ENCODE assay signal across 11 cellular contexts in genomic region chr20:32446301-32447100, GRCh38.
DNase-seq lines count a peak whose midpoint lies in the region; ATAC-seq and TF ChIP-seq lines count a peak whose summit lies in the region.
"Had no signal": no experiment of that assay in that cellular context is flagged by ENCODE, and none has a peak within 500 bp of the region (broad histone marks: within the 10 kb centered on the region; RNA-seq: fewer than 3 reads in every experiment).

No MANE protein-coding gene starts in this region.

- TF ChIP-seq POLR2A in right lobe of liver (IDR thresholded peaks at IDR 0.05) = no peak

- H3K4me3 Mint-ChIP-seq in activated T-cell treated with anti-CD3 and anti-CD28 coated beads, Interleukin-2, amount 50 U/mL, for 72 hours = no peak overlapping the region
- H3K4me3 Mint-ChIP-seq in stimulated activated effector memory CD8-positive, alpha-beta T cell treated with anti-CD3 and anti-CD28 coated beads, Interleukin-12 subunit alpha, Interleukin-12 subunit beta, amount 100 ng/mL, for 72 hours = no peak overlapping the region
- no peak overlapping the region for H3K4me3 Mint-ChIP-seq in activated CD4-positive, alpha-beta memory T cell treated with anti-CD3 and anti-CD28 coated beads, Interleukin-2, amount 10 ng/mL, durations not matched to agents 7 days and 5 days

- H3K27me3 ChIP-seq in right lobe of liver = no peaks in the 10 kb centered on the region
- H3K27me3 ChIP-seq: vagina had no signal

- peak overlapping the region; percentile 6 for H3K27ac ChIP-seq in angular gyrus (ENCODE audit: low read depth, low read length)
- no peak overlapping the region for H3K27ac ChIP-seq in right lobe of liver
- H3K27ac ChIP-seq: vagina had no signal

- TF ChIP-seq CTCF in right lobe of liver (IDR thresholded peaks at IDR 0.05) = no peak

- peaks cover 4% of the 10 kb centered on the region in 2 donors for H3K36me3 Mint-ChIP-seq in activated T-cell treated with anti-CD3 and anti-CD28 coated beads, Interleukin-2, amount 50 U/mL, for 72 hours (ENCODE audit: insufficient read depth in 2 of 2)
- H3K36me3 Mint-ChIP-seq in stimulated activated effector memory CD8-positive, alpha-beta T cell treated with anti-CD3 and anti-CD28 coated beads, Interleukin-12 subunit alpha, Interleukin-12 subunit beta, amount 100 ng/mL, for 72 hours = peaks cover 86% of the 10 kb centered on the region
- H3K36me3 Mint-ChIP-seq in activated CD4-positive, alpha-beta memory T cell treated with anti-CD3 and anti-CD28 coated beads, Interleukin-2, amount 10 ng/mL, durations not matched to agents 7 days and 5 days (ENCODE audit: low read depth) = peaks cover 15% of the 10 kb centered on the region

- POLR2A ChIA-PET in activated CD4-positive, alpha-beta memory T cell treated with anti-CD3 and anti-CD28 coated beads, Interleukin-2, amount 10 ng/mL, durations not matched to agents 7 days and 5 days (lab: Charles Lee) = no interaction called here

- DNase-seq in activated T-cell treated with anti-CD3 and anti-CD28 coated beads, Interleukin-2, amount 50 U/mL, for 72 hours = no peak
- no peak for DNase-seq in activated T-cell treated with anti-CD3 and anti-CD28 coated beads for 4 hours
- peak in 1 of 3 donors; percentile 63 for DNase-seq in right lobe of liver
- DNase-seq in stimulated activated effector memory CD8-positive, alpha-beta T cell treated with anti-CD3 and anti-CD28 coated beads, Interleukin-12 subunit alpha, Interleukin-12 subunit beta, amount 100 ng/mL, for 72 hours (ENCODE audit: low spot score in 2 of 2) = no peak
- no peak for DNase-seq in H4 (ENCODE audit: low spot score)
- no peak for DNase-seq in activated CD4-positive, alpha-beta memory T cell treated with anti-CD3 and anti-CD28 coated beads, Interleukin-2, amount 10 ng/mL, durations not matched to agents 7 days and 5 days
- DNase-seq: NCI-H524 treated with DMSO at 0.1 percent for 48 hours, small intestine had no signal

- peaks cover 0 to 13% (median 3%) of the 10 kb centered on the region in 4 donors for H3K36me3 ChIP-seq in right lobe of liver

- 89% methylated on average over 3 of the region's 14 CpGs for WGBS in right lobe of liver (ENCODE audit: insufficient coverage, low coverage, low lambda C conversion rate, missing lambda C conversion rate)

- H3K9me3 Mint-ChIP-seq in activated T-cell treated with anti-CD3 and anti-CD28 coated beads, Interleukin-2, amount 50 U/mL, for 72 hours = no peaks in the 10 kb centered on the region
- no peaks in the 10 kb centered on the region for H3K9me3 Mint-ChIP-seq in stimulated activated effector memory CD8-positive, alpha-beta T cell treated with anti-CD3 and anti-CD28 coated beads, Interleukin-12 subunit alpha, Interleukin-12 subunit beta, amount 100 ng/mL, for 72 hours
- no peaks in the 10 kb centered on the region for H3K9me3 Mint-ChIP-seq in activated CD4-positive, alpha-beta memory T cell treated with anti-CD3 and anti-CD28 coated beads, Interleukin-2, amount 10 ng/mL, durations not matched to agents 7 days and 5 days

- H3K4me1 Mint-ChIP-seq in activated T-cell treated with anti-CD3 and anti-CD28 coated beads, Interleukin-2, amount 50 U/mL, for 72 hours (ENCODE audit: low read depth) = peaks cover 4% of the 10 kb centered on the region
- H3K4me1 Mint-ChIP-seq in stimulated activated effector memory CD8-positive, alpha-beta T cell treated with anti-CD3 and anti-CD28 coated beads, Interleukin-12 subunit alpha, Interleukin-12 subunit beta, amount 100 ng/mL, for 72 hours = peaks cover 48% of the 10 kb centered on the region
- H3K4me1 Mint-ChIP-seq in activated CD4-positive, alpha-beta memory T cell treated with anti-CD3 and anti-CD28 coated beads, Interleukin-2, amount 10 ng/mL, durations not matched to agents 7 days and 5 days = peaks cover 8% of the 10 kb centered on the region

- intact Hi-C loops in right lobe of liver (cut with DNase I) = no loop called here

- H3K27ac Mint-ChIP-seq in activated T-cell treated with anti-CD3 and anti-CD28 coated beads, Interleukin-2, amount 50 U/mL, for 72 hours = peak overlapping the region; percentile 55
- H3K27ac Mint-ChIP-seq in stimulated activated effector memory CD8-positive, alpha-beta T cell treated with anti-CD3 and anti-CD28 coated beads, Interleukin-12 subunit alpha, Interleukin-12 subunit beta, amount 100 ng/mL, for 72 hours = peak overlapping the region; percentile 90
- H3K27ac Mint-ChIP-seq in activated CD4-positive, alpha-beta memory T cell treated with anti-CD3 and anti-CD28 coated beads, Interleukin-2, amount 10 ng/mL, durations not matched to agents 7 days and 5 days = no peak overlapping the region

- H3K27me3 Mint-ChIP-seq in activated T-cell treated with anti-CD3 and anti-CD28 coated beads, Interleukin-2, amount 50 U/mL, for 72 hours (ENCODE audit: low read depth) = no peaks in the 10 kb centered on the region
- H3K27me3 Mint-ChIP-seq in activated CD4-positive, alpha-beta memory T cell treated with anti-CD3 and anti-CD28 coated beads, Interleukin-2, amount 10 ng/mL, durations not matched to agents 7 days and 5 days = no peaks in the 10 kb centered on the region

- H3K4me3 ChIP-seq in right lobe of liver = no peak overlapping the region
- H3K4me3 ChIP-seq: vagina had no signal

- peaks cover 0 to 23% (median 5%) of the 10 kb centered on the region in 4 donors for H3K4me1 ChIP-seq in right lobe of liver

- H3K9me3 ChIP-seq in right lobe of liver = no peaks in the 10 kb centered on the region
- H3K9me3 ChIP-seq: vagina had no signal

- CTCF ChIA-PET in activated CD4-positive, alpha-beta memory T cell treated with anti-CD3 and anti-CD28 coated beads, Interleukin-2, amount 10 ng/mL, durations not matched to agents 7 days and 5 days (lab: Charles Lee) = interaction anchor here (1.6 kb wide), 1 partner anchor 31 kb away, joined by 3 read pairs; no protein-coding TSS in a partner anchor

- no peak for ATAC-seq in activated T-cell treated with anti-CD3 and anti-CD28 coated beads, Interleukin-2, amount 50 U/mL, for 72 hours (replicated peaks in 1 of 2)
- peak; percentile 16 to 49 (median 22) for ATAC-seq in right lobe of liver
- no peak for ATAC-seq in stimulated activated effector memory CD8-positive, alpha-beta T cell treated with anti-CD3 and anti-CD28 coated beads, Interleukin-12 subunit alpha, Interleukin-12 subunit beta, amount 100 ng/mL, for 72 hours
- ATAC-seq in HG03039 (IDR thresholded peaks at IDR 0.05; ENCODE audit: unreplicated experiment) = no peak

Comparison
In these comparisons a context has a peak if more than half of its experiments do, and no peak if none do; other contexts are left out.
1. ATAC-seq: peak in right lobe of liver (4 of 4); none in activated T-cell treated with anti-CD3 and anti-CD28 coated beads, Interleukin-2, amount 50 U/mL, for 72 hours (0 of 2), stimulated activated effector memory CD8-positive, alpha-beta T cell treated with anti-CD3 and anti-CD28 coated beads, Interleukin-12 subunit alpha, Interleukin-12 subunit beta, amount 100 ng/mL, for 72 hours (single experiment) and HG03039 (single experiment).